8 cellular contexts compared by ENCODE assay signal in the genomic region with DNA sequence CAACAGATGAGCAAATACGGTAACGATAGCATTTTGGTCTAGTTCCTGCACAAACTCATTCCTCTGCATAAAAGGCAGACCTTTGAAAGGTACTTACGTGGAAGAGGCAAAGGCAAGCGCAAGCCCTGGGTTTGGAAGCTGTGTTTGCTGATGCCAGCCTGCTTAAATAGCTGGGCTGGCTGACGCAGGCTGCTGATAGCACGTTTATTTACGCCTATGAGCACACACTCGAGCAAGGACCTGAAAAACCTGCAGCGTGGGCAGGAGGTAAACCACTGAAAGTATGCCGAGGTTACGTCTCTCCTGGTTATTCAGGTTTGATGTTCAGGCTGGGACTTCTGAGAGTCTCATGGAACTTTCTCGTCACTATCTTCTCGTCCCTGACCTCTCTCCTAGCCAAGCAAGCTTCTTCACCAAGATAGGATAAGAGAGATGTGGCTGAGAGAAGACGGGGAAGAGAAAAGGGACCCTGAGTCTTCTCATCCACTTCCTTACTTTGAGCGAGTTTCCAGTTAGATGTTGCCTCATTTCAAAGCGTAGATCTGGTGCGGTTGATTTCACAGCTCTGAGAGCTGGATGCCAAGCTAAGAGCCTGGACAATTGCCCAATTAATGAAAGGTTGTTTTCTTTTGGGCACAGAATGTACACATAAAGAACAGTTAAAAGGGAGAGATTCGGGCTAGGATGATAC. TPM values are rescaled to one million over a fixed set of nuclear protein-coding genes. Genes with fewer than 3 reads are reported as not detected.
DNase-seq lines count a peak whose midpoint lies in the region; ATAC-seq and TF ChIP-seq lines count a peak whose summit lies in the region.

A gene with protein sequence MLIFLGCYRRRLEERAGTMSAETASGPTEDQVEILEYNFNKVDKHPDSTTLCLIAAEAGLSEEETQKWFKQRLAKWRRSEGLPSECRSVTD (minus strand): TSS at position 139 of the 691 bp plus-strand sequence. CDS start 23,480 bp downstream, outside the sequence.

- no peak for TF ChIP-seq CTCF in brain (conservative IDR thresholded peaks at IDR 0.05)

- H3K27ac ChIP-seq in temporal lobe (ENCODE audit: low read depth, low read length) = no peak within 1 kb of the TSS

- peak within 1 kb of the TSS; percentile 48 for H3K4me3 Mint-ChIP-seq in T-helper 2 cell treated with Interferon-gamma antibody and Interleukin-4, amounts not matched to agents 5 μg/mL and 100 μg/mL, for 36 hours
- peak within 1 kb of the TSS in 4 of 5 experiments; percentile 38 to 88 (median 73) for H3K4me3 Mint-ChIP-seq in brain

- H3K4me1 Mint-ChIP-seq in T-helper 2 cell treated with Interferon-gamma antibody and Interleukin-4, amounts not matched to agents 5 μg/mL and 100 μg/mL, for 36 hours (ENCODE audit: low read depth) = peaks cover 16% of the 10 kb centered on the region
- H3K4me1 Mint-ChIP-seq in brain = peaks cover 23% of the 10 kb centered on the region

- H3K27ac Mint-ChIP-seq in T-helper 2 cell treated with Interferon-gamma antibody and Interleukin-4, amounts not matched to agents 5 μg/mL and 100 μg/mL, for 36 hours = no peak within 1 kb of the TSS
- H3K27ac Mint-ChIP-seq in brain = peak within 1 kb of the TSS in 4 of 5 experiments; percentile 48 to 94 (median 71)

- H3K9me3 Mint-ChIP-seq in T-helper 2 cell treated with Interferon-gamma antibody and Interleukin-4, amounts not matched to agents 5 μg/mL and 100 μg/mL, for 36 hours = no peaks in the 10 kb centered on the region
- peaks cover 0 to 11% (median 0%) of the 10 kb centered on the region in 5 experiments for H3K9me3 Mint-ChIP-seq in brain

- H3K36me3 Mint-ChIP-seq in T-helper 2 cell treated with Interferon-gamma antibody and Interleukin-4, amounts not matched to agents 5 μg/mL and 100 μg/mL, for 36 hours (ENCODE audit: low read depth) = no peaks in the 10 kb centered on the region
- H3K36me3 Mint-ChIP-seq in brain = no peaks in the 10 kb centered on the region

- H3K27me3 Mint-ChIP-seq in T-helper 2 cell treated with Interferon-gamma antibody and Interleukin-4, amounts not matched to agents 5 μg/mL and 100 μg/mL, for 36 hours (ENCODE audit: low read depth) = peaks cover 58% of the 10 kb centered on the region
- no peaks in the 10 kb centered on the region for H3K27me3 Mint-ChIP-seq in brain

- peak; percentile 67 for DNase-seq in DMS79 (lab: John Stamatoyannopoulos, UW)
- peak; percentile 81 for DNase-seq in T-helper 2 cell treated with Interferon-gamma antibody and Interleukin-4, amounts not matched to agents 5 μg/mL and 100 μg/mL, for 36 hours (ENCODE audit: low spot score)
- DNase-seq in mucosa of gallbladder (ENCODE audit: low spot score) = peak; percentile 23
- no peak for DNase-seq in GF-D8 (lab: John Stamatoyannopoulos, UW)

- peak; percentile 87 for ATAC-seq in HG02852 (IDR thresholded peaks at IDR 0.05; ENCODE audit: unreplicated experiment)
- no peak for ATAC-seq in HG03460 (IDR thresholded peaks at IDR 0.05; ENCODE audit: unreplicated experiment)

RNA-seq across cellular contexts. Expression of the gene that starts here (rescaled TPM):
- 40.9 TPM for polyA plus RNA-seq in brain (ENCODE audit: insufficient read depth, low read depth, low replicate concordance)
- total RNA-seq in mucosa of gallbladder = 27.6 TPM
- total RNA-seq in temporal lobe = 58.0 TPM
